Comparison of ENCODE assay signal across 1 cellular context in the genomic region with DNA sequence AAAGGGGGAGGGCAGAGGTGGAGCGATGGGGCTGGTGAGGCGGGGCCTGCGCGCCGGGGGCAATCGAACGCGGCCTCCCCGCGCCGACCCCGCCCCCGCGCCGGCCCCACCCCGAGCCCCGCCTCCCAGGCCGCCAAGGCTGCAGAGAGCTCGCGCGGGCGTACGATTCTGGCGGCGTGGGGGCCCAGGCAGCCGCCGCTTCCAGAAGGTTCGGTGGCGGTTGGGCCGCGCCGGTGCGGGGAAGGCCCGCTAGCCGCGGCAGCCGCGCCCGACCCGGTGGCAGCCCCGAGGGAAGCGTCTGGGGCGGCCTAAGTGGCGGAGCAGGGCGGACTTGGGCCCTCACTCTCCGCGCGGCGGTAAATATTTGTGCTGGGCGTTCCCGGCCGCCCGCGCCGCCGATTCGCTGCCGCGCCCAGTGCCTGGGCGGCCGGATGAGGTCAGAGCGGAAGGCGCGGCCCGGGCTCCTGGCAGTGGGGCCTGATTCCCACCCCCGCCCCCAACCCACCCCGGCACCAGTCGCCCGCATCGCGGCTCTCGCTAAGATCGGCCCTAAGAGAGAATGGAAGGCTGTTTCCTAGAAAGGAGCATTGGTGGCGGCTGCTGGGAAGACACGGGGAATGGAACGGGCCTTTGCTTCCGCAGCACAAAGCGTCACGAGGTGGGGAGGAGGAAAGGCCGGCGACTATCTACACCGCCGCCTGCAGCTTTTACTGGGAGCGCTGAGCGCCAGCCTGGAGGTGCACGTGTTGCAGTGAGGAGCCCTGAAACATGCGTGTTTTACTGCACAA.
TF ChIP-seq lines count a peak whose summit lies in the region.

A gene with protein sequence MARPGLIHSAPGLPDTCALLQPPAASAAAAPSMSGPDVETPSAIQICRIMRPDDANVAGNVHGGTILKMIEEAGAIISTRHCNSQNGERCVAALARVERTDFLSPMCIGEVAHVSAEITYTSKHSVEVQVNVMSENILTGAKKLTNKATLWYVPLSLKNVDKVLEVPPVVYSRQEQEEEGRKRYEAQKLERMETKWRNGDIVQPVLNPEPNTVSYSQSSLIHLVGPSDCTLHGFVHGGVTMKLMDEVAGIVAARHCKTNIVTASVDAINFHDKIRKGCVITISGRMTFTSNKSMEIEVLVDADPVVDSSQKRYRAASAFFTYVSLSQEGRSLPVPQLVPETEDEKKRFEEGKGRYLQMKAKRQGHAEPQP (minus strand): TSS at position 368 of the 788 bp plus-strand sequence. CDS start 368 bp downstream, outside the sequence.

TF ChIP-seq in GM12878, 131 proteins besides CTCF, POLR2A, EP300 and RAD21 (continued from another document and continues in another):
- TF ChIP-seq, protein P1, sequence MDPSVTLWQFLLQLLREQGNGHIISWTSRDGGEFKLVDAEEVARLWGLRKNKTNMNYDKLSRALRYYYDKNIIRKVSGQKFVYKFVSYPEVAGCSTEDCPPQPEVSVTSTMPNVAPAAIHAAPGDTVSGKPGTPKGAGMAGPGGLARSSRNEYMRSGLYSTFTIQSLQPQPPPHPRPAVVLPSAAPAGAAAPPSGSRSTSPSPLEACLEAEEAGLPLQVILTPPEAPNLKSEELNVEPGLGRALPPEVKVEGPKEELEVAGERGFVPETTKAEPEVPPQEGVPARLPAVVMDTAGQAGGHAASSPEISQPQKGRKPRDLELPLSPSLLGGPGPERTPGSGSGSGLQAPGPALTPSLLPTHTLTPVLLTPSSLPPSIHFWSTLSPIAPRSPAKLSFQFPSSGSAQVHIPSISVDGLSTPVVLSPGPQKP (IDR thresholded peaks at IDR 0.05; ENCODE audit: low read depth, low read length): no peak
- TF ChIP-seq SIN3A (IDR thresholded peaks at IDR 0.05; ENCODE audit: low read depth, low read length): peak; percentile 60; the same call in 1 of the 2 replicates
- no peak for TF ChIP-seq BCL3 (IDR thresholded peaks at IDR 0.05; ENCODE audit: borderline replicate concordance, insufficient read depth, low read depth, low read length, poor library complexity, severe bottlenecking)
- no peak; the same call in 1 of the 2 replicates for TF ChIP-seq USF2 (IDR thresholded peaks at IDR 0.05; ENCODE audit: borderline replicate concordance, low read depth, low read length)
- TF ChIP-seq RB1 (IDR thresholded peaks at IDR 0.05; ENCODE audit: borderline replicate concordance): peak; percentile 72; the same call in 1 of the 2 replicates
- no peak for TF ChIP-seq POU2F2 (IDR thresholded peaks at IDR 0.05; ENCODE audit: borderline replicate concordance, low read depth, low read length)
- peak; percentile 48 for TF ChIP-seq USF1 (IDR thresholded peaks at IDR 0.05; ENCODE audit: borderline replicate concordance, extremely low read length, insufficient read depth, low read depth, low read length)
- TF ChIP-seq HDAC2 (IDR thresholded peaks at IDR 0.05): no peak
- TF ChIP-seq MAX (IDR thresholded peaks at IDR 0.05; ENCODE audit: low read depth, low read length): peak; percentile 66
- no peak for TF ChIP-seq YBX1 (IDR thresholded peaks at IDR 0.05)
- TF ChIP-seq NFYA (IDR thresholded peaks at IDR 0.05; ENCODE audit: borderline replicate concordance, low read depth, low read length): no peak
- TF ChIP-seq SMARCA5 (IDR thresholded peaks at IDR 0.05): peak; percentile 11; the same call in 1 of the 2 replicates
- peak; percentile 56; the same call in 1 of the 2 replicates for TF ChIP-seq ZNF24 (IDR thresholded peaks at IDR 0.05)
- no peak for TF ChIP-seq MTA3 (IDR thresholded peaks at IDR 0.05; ENCODE audit: borderline replicate concordance, low read length)
- no peak for TF ChIP-seq RFX5 (IDR thresholded peaks at IDR 0.05; ENCODE audit: low read depth, low read length)
- TF ChIP-seq CREB1 (IDR thresholded peaks at IDR 0.05; ENCODE audit: low read depth): no peak
- no peak for TF ChIP-seq ETV6 (conservative IDR thresholded peaks at IDR 0.05 in 1 of 2, IDR thresholded peaks at IDR 0.05 in 1 of 2; ENCODE audit: borderline replicate concordance in 1 of 2, low read depth in 1 of 2)
- TF ChIP-seq SMAD5 (IDR thresholded peaks at IDR 0.05; ENCODE audit: low read depth): 0 out of 2 replicates have a peak, but pooled peaks have one; percentile 51
- TF ChIP-seq RELA (IDR thresholded peaks at IDR 0.05; ENCODE audit: borderline replicate concordance, partially characterized antibody): peak; percentile 17
- TF ChIP-seq HDGF (IDR thresholded peaks at IDR 0.05): no peak
- TF ChIP-seq GABPA (IDR thresholded peaks at IDR 0.05; ENCODE audit: low read depth): no peak
- TF ChIP-seq, protein P2, sequence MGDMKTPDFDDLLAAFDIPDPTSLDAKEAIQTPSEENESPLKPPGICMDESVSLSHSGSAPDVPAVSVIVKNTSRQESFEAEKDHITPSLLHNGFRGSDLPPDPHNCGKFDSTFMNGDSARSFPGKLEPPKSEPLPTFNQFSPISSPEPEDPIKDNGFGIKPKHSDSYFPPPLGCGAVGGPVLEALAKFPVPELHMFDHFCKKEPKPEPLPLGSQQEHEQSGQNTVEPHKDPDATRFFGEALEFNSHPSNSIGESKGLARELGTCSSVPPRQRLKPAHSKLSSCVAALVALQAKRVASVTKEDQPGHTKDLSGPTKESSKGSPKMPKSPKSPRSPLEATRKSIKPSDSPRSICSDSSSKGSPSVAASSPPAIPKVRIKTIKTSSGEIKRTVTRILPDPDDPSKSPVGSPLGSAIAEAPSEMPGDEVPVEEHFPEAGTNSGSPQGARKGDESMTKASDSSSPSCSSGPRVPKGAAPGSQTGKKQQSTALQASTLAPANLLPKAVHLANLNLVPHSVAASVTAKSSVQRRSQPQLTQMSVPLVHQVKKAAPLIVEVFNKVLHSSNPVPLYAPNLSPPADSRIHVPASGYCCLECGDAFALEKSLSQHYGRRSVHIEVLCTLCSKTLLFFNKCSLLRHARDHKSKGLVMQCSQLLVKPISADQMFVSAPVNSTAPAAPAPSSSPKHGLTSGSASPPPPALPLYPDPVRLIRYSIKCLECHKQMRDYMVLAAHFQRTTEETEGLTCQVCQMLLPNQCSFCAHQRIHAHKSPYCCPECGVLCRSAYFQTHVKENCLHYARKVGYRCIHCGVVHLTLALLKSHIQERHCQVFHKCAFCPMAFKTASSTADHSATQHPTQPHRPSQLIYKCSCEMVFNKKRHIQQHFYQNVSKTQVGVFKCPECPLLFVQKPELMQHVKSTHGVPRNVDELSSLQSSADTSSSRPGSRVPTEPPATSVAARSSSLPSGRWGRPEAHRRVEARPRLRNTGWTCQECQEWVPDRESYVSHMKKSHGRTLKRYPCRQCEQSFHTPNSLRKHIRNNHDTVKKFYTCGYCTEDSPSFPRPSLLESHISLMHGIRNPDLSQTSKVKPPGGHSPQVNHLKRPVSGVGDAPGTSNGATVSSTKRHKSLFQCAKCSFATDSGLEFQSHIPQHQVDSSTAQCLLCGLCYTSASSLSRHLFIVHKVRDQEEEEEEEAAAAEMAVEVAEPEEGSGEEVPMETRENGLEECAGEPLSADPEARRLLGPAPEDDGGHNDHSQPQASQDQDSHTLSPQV (IDR thresholded peaks at IDR 0.05): no peak
- no peak for TF ChIP-seq SMC3 (IDR thresholded peaks at IDR 0.05; ENCODE audit: borderline replicate concordance, low read length)
- TF ChIP-seq MTA2 (IDR thresholded peaks at IDR 0.05; ENCODE audit: low read depth): no peak
- TF ChIP-seq, protein P3, sequence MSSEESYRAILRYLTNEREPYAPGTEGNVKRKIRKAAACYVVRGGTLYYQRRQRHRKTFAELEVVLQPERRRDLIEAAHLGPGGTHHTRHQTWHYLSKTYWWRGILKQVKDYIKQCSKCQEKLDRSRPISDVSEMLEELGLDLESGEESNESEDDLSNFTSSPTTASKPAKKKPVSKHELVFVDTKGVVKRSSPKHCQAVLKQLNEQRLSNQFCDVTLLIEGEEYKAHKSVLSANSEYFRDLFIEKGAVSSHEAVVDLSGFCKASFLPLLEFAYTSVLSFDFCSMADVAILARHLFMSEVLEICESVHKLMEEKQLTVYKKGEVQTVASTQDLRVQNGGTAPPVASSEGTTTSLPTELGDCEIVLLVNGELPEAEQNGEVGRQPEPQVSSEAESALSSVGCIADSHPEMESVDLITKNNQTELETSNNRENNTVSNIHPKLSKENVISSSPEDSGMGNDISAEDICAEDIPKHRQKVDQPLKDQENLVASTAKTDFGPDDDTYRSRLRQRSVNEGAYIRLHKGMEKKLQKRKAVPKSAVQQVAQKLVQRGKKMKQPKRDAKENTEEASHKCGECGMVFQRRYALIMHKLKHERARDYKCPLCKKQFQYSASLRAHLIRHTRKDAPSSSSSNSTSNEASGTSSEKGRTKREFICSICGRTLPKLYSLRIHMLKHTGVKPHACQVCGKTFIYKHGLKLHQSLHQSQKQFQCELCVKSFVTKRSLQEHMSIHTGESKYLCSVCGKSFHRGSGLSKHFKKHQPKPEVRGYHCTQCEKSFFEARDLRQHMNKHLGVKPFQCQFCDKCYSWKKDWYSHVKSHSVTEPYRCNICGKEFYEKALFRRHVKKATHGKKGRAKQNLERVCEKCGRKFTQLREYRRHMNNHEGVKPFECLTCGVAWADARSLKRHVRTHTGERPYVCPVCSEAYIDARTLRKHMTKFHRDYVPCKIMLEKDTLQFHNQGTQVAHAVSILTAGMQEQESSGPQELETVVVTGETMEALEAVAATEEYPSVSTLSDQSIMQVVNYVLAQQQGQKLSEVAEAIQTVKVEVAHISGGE (CRISPR knock-in tag; IDR thresholded peaks at IDR 0.05): no peak
- peak; percentile 63; the same call in 1 of the 2 replicates for TF ChIP-seq ZSCAN29 (IDR thresholded peaks at IDR 0.05)
- no peak for TF ChIP-seq PAX8 (IDR thresholded peaks at IDR 0.05)
- no peak for TF ChIP-seq SMAD1 (IDR thresholded peaks at IDR 0.05; ENCODE audit: low read depth, partially characterized antibody)
- TF ChIP-seq DPF2 (IDR thresholded peaks at IDR 0.05): peak; percentile 72; the same call in 1 of the 2 replicates
- TF ChIP-seq CHD1 (IDR thresholded peaks at IDR 0.05; ENCODE audit: low read depth, low read length): no peak
- TF ChIP-seq ZBED1 (IDR thresholded peaks at IDR 0.05; ENCODE audit: borderline replicate concordance): no peak
- TF ChIP-seq CEBPB (IDR thresholded peaks at IDR 0.05; ENCODE audit: borderline replicate concordance in 1 of 2, low read depth in 2 of 2, low read length in 2 of 2): no peak
- no peak for TF ChIP-seq POLR2AphosphoS2 (IDR thresholded peaks at IDR 0.05; ENCODE audit: low read depth, low read length)
- TF ChIP-seq PML (IDR thresholded peaks at IDR 0.05; ENCODE audit: low read length): no peak
- no peak for TF ChIP-seq TBL1XR1 (IDR thresholded peaks at IDR 0.05; ENCODE audit: low read depth, low read length)
- no peak for TF ChIP-seq RBBP5 (conservative IDR thresholded peaks at IDR 0.05)
- TF ChIP-seq IRF5 (IDR thresholded peaks at IDR 0.05; ENCODE audit: borderline replicate concordance): no peak
- no peak for TF ChIP-seq SUPT20H (IDR thresholded peaks at IDR 0.05; ENCODE audit: borderline replicate concordance, control insufficient read depth, low read depth, low read length)
- no peak for TF ChIP-seq MEF2B (IDR thresholded peaks at IDR 0.05; ENCODE audit: partially characterized antibody, poor library complexity, severe bottlenecking)
- TF ChIP-seq ATF2 (IDR thresholded peaks at IDR 0.05; ENCODE audit: low read length): no peak
- no peak for TF ChIP-seq TCF12 (IDR thresholded peaks at IDR 0.05; ENCODE audit: low read depth, low read length)
- TF ChIP-seq SUZ12 (IDR thresholded peaks at IDR 0.05; ENCODE audit: unreplicated experiment): no peak
- no peak for TF ChIP-seq ESRRA (IDR thresholded peaks at IDR 0.05; ENCODE audit: low read length)
